In the genomic region with DNA sequence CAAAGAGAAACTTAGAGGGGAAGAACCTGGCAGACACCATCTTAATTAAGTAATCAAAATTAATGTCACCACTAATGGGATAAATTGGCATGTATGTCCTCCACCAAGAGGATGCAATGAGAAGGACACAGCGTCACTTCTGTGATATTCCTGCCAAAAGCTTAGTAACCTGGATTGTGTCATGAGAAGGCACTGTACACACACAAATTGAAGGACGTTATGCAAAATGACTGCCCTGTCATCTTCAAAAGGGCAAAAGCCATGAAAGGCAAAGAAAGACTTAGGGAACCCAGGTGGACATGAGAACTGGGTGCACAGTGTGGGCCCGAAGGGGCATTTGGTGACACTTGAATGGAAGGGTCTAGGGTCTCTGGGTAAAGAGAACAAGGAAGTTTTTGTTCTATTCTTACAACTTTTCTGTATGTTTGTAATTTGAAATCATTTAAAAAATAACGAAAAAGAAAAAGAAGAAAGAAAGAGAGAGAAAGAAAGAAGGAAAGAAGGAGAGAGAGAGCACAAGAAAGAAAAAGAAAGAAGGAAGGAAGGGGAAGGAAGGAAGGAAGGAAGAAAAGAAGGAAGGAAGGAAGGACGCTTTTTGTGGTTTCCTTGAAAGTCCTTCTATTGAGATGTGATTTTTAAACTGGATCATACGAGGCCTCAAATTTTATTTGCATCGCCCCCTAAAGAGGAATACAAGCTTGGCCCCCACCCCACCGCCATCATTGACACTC, we compare ENCODE assay signal across 1 cellular context.
A peak's percentile ranks its signal among the peaks of the same experiment; 100 is the strongest.
TF ChIP-seq lines count a peak whose summit lies in the region.

No MANE protein-coding gene starts in this region.

TF ChIP-seq in HepG2, 621 proteins besides CTCF, POLR2A, EP300 and RAD21 (continued from another document and continues in another):
- TF ChIP-seq, protein P1, sequence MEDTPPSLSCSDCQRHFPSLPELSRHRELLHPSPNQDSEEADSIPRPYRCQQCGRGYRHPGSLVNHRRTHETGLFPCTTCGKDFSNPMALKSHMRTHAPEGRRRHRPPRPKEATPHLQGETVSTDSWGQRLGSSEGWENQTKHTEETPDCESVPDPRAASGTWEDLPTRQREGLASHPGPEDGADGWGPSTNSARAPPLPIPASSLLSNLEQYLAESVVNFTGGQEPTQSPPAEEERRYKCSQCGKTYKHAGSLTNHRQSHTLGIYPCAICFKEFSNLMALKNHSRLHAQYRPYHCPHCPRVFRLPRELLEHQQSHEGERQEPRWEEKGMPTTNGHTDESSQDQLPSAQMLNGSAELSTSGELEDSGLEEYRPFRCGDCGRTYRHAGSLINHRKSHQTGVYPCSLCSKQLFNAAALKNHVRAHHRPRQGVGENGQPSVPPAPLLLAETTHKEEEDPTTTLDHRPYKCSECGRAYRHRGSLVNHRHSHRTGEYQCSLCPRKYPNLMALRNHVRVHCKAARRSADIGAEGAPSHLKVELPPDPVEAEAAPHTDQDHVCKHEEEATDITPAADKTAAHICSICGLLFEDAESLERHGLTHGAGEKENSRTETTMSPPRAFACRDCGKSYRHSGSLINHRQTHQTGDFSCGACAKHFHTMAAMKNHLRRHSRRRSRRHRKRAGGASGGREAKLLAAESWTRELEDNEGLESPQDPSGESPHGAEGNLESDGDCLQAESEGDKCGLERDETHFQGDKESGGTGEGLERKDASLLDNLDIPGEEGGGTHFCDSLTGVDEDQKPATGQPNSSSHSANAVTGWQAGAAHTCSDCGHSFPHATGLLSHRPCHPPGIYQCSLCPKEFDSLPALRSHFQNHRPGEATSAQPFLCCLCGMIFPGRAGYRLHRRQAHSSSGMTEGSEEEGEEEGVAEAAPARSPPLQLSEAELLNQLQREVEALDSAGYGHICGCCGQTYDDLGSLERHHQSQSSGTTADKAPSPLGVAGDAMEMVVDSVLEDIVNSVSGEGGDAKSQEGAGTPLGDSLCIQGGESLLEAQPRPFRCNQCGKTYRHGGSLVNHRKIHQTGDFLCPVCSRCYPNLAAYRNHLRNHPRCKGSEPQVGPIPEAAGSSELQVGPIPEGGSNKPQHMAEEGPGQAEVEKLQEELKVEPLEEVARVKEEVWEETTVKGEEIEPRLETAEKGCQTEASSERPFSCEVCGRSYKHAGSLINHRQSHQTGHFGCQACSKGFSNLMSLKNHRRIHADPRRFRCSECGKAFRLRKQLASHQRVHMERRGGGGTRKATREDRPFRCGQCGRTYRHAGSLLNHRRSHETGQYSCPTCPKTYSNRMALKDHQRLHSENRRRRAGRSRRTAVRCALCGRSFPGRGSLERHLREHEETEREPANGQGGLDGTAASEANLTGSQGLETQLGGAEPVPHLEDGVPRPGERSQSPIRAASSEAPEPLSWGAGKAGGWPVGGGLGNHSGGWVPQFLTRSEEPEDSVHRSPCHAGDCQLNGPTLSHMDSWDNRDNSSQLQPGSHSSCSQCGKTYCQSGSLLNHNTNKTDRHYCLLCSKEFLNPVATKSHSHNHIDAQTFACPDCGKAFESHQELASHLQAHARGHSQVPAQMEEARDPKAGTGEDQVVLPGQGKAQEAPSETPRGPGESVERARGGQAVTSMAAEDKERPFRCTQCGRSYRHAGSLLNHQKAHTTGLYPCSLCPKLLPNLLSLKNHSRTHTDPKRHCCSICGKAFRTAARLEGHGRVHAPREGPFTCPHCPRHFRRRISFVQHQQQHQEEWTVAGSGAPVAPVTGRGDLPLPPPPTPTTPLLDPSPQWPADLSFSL (CRISPR knock-in tag; IDR thresholded peaks at IDR 0.05): 0 out of 2 replicates have a peak, but pooled peaks have one; percentile 67
- TF ChIP-seq FOXK1 (CRISPR knock-in tag; IDR thresholded peaks at IDR 0.05; ENCODE audit: borderline replicate concordance, low read depth) (peak; percentile 30; the same call in 1 of the 2 replicates), ZNF614 (CRISPR knock-in tag; IDR thresholded peaks at IDR 0.05; ENCODE audit: borderline replicate concordance) (peak; percentile 25; the same call in 1 of the 2 replicates), BRCA1 (CRISPR knock-in tag; IDR thresholded peaks at IDR 0.05) (no peak), ZIK1 (CRISPR knock-in tag; IDR thresholded peaks at IDR 0.05; ENCODE audit: borderline replicate concordance, low read depth) (no peak), ZNF619 (CRISPR knock-in tag; IDR thresholded peaks at IDR 0.05) (no peak), KDM3A (CRISPR knock-in tag; IDR thresholded peaks at IDR 0.05; ENCODE audit: low read depth) (no peak), SOX13 (IDR thresholded peaks at IDR 0.05) (no peak), SOX13 (CRISPR knock-in tag; conservative IDR thresholded peaks at IDR 0.05 in 1 of 2, IDR thresholded peaks at IDR 0.05 in 1 of 2) (peak in 1 of 2 experiments; percentile 72; a peak in 2 of 4 replicates), ZNF558 (CRISPR knock-in tag; IDR thresholded peaks at IDR 0.05; ENCODE audit: borderline replicate concordance) (no peak), SOX6 (IDR thresholded peaks at IDR 0.05) (no peak), SOX6 (CRISPR knock-in tag; IDR thresholded peaks at IDR 0.05) (peak; percentile 64), ZFP36L2 (CRISPR knock-in tag; IDR thresholded peaks at IDR 0.05) (no peak), ARID2 (CRISPR knock-in tag; IDR thresholded peaks at IDR 0.05; ENCODE audit: borderline replicate concordance) (no peak), ONECUT2 (CRISPR knock-in tag; IDR thresholded peaks at IDR 0.05) (no peak), ZNF24 (IDR thresholded peaks at IDR 0.05) (no peak), ZNF317 (CRISPR knock-in tag; IDR thresholded peaks at IDR 0.05) (no peak), NCOR1 (IDR thresholded peaks at IDR 0.05; ENCODE audit: borderline replicate concordance, low read length) (no peak; the same call in 1 of the 2 replicates), TOE1 (CRISPR knock-in tag; IDR thresholded peaks at IDR 0.05) (no peak), MEIS1 (CRISPR knock-in tag; IDR thresholded peaks at IDR 0.05; ENCODE audit: borderline replicate concordance) (no peak), CBFB (CRISPR knock-in tag; IDR thresholded peaks at IDR 0.05) (no peak), TARDBP (CRISPR knock-in tag; IDR thresholded peaks at IDR 0.05) (0 out of 2 replicates have a peak, but pooled peaks have one; percentile 56), ZNF263 (CRISPR knock-in tag; IDR thresholded peaks at IDR 0.05) (no peak), KDM6A (CRISPR knock-in tag; IDR thresholded peaks at IDR 0.05; ENCODE audit: low read depth) (peak; percentile 59; the same call in 1 of the 2 replicates), CHD2 (IDR thresholded peaks at IDR 0.05; ENCODE audit: low read depth, low read length) (no peak), ZMYM2 (CRISPR knock-in tag; IDR thresholded peaks at IDR 0.05) (0 out of 2 replicates have a peak, but pooled peaks have one; percentile 46)
- TF ChIP-seq, protein P2, sequence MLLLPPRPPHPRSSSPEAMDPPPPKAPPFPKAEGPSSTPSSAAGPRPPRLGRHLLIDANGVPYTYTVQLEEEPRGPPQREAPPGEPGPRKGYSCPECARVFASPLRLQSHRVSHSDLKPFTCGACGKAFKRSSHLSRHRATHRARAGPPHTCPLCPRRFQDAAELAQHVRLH (CRISPR knock-in tag; IDR thresholded peaks at IDR 0.05; ENCODE audit: borderline replicate concordance, low read depth): no peak
- TF ChIP-seq, protein P3, sequence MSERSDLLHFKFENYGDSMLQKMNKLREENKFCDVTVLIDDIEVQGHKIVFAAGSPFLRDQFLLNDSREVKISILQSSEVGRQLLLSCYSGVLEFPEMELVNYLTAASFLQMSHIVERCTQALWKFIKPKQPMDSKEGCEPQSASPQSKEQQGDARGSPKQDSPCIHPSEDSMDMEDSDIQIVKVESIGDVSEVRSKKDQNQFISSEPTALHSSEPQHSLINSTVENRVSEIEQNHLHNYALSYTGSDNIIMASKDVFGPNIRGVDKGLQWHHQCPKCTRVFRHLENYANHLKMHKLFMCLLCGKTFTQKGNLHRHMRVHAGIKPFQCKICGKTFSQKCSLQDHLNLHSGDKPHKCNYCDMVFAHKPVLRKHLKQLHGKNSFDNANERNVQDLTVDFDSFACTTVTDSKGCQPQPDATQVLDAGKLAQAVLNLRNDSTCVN (CRISPR knock-in tag; IDR thresholded peaks at IDR 0.05; ENCODE audit: borderline replicate concordance): no peak
- TF ChIP-seq, protein P4, sequence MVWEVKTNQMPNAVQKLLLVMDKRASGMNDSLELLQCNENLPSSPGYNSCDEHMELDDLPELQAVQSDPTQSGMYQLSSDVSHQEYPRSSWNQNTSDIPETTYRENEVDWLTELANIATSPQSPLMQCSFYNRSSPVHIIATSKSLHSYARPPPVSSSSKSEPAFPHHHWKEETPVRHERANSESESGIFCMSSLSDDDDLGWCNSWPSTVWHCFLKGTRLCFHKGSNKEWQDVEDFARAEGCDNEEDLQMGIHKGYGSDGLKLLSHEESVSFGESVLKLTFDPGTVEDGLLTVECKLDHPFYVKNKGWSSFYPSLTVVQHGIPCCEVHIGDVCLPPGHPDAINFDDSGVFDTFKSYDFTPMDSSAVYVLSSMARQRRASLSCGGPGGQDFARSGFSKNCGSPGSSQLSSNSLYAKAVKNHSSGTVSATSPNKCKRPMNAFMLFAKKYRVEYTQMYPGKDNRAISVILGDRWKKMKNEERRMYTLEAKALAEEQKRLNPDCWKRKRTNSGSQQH (CRISPR knock-in tag; IDR thresholded peaks at IDR 0.05; ENCODE audit: low read depth): peak; percentile 73; the same call in 1 of the 2 replicates
- TF ChIP-seq, protein P5, sequence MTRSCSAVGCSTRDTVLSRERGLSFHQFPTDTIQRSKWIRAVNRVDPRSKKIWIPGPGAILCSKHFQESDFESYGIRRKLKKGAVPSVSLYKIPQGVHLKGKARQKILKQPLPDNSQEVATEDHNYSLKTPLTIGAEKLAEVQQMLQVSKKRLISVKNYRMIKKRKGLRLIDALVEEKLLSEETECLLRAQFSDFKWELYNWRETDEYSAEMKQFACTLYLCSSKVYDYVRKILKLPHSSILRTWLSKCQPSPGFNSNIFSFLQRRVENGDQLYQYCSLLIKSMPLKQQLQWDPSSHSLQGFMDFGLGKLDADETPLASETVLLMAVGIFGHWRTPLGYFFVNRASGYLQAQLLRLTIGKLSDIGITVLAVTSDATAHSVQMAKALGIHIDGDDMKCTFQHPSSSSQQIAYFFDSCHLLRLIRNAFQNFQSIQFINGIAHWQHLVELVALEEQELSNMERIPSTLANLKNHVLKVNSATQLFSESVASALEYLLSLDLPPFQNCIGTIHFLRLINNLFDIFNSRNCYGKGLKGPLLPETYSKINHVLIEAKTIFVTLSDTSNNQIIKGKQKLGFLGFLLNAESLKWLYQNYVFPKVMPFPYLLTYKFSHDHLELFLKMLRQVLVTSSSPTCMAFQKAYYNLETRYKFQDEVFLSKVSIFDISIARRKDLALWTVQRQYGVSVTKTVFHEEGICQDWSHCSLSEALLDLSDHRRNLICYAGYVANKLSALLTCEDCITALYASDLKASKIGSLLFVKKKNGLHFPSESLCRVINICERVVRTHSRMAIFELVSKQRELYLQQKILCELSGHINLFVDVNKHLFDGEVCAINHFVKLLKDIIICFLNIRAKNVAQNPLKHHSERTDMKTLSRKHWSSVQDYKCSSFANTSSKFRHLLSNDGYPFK (CRISPR knock-in tag; IDR thresholded peaks at IDR 0.05; ENCODE audit: borderline replicate concordance): no peak
- TF ChIP-seq, protein P6, sequence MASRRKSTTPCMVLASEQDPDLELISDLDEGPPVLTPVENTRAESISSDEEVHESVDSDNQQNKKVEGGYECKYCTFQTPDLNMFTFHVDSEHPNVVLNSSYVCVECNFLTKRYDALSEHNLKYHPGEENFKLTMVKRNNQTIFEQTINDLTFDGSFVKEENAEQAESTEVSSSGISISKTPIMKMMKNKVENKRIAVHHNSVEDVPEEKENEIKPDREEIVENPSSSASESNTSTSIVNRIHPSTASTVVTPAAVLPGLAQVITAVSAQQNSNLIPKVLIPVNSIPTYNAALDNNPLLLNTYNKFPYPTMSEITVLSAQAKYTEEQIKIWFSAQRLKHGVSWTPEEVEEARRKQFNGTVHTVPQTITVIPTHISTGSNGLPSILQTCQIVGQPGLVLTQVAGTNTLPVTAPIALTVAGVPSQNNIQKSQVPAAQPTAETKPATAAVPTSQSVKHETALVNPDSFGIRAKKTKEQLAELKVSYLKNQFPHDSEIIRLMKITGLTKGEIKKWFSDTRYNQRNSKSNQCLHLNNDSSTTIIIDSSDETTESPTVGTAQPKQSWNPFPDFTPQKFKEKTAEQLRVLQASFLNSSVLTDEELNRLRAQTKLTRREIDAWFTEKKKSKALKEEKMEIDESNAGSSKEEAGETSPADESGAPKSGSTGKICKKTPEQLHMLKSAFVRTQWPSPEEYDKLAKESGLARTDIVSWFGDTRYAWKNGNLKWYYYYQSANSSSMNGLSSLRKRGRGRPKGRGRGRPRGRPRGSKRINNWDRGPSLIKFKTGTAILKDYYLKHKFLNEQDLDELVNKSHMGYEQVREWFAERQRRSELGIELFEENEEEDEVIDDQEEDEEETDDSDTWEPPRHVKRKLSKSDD (CRISPR knock-in tag; IDR thresholded peaks at IDR 0.05; ENCODE audit: low read depth): peak; percentile 69; the same call in 1 of the 2 replicates
